In the genomic region with DNA sequence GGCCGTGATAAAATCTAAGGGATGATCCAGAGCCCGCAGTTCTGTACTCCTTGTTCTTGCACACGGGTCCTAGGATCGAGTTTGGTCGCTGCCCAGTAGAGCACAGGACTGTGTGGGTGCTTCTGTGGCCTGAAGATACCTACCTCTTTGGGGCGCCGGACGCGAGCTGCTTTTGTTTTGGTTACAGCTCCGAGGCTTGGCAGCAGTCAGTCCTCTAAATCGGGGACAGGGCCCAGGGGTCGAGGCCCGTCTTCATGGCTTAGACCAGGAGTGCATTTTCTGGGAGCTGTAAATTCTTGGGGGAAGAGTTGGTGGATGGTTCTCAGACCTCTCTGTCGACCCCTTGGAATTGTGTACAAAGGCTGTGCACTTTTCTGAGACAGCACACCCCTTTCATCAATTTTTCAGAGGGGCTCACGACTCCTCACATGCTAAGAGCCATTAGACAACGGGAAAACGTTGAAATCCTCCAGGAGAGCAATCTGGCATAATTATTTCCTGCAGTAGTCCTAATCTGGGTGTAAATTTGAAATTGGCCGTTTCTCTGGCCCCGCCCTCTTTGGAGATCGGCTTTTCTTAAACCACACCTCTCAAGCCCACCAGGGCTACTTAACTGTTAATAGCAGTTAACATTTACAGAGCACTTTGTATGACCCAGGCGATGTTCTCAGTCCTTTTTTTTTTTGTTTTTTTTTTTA, we compare ENCODE assay signal across 8 cellular contexts. TPM values are rescaled to one million over a fixed set of nuclear protein-coding genes. Genes with fewer than 3 reads are reported as not detected.
DNase-seq lines count a peak whose midpoint lies in the region; ATAC-seq lines count a peak whose summit lies in the region.

No MANE protein-coding gene starts in this region.

- H3K4me3 Mint-ChIP-seq in activated T-cell treated with anti-CD3 and anti-CD28 coated beads, Interleukin-2, amount 50 U/mL, for 72 hours = peak overlapping the region; percentile 88 to 98
- H3K4me3 Mint-ChIP-seq in natural killer cell treated with Interleukin-12 subunit alpha and Interleukin-12 subunit beta and Interleukin-15 and Interleukin-18, amount 100 ng/mL, for 72 hours = peak overlapping the region; percentile 99

- H3K27ac Mint-ChIP-seq in activated T-cell treated with anti-CD3 and anti-CD28 coated beads, Interleukin-2, amount 50 U/mL, for 72 hours = peak overlapping the region; percentile 83
- peak overlapping the region; percentile 90 to 94 for H3K27ac Mint-ChIP-seq in natural killer cell treated with Interleukin-12 subunit alpha and Interleukin-12 subunit beta and Interleukin-15 and Interleukin-18, amount 100 ng/mL, for 72 hours

- H3K4me1 Mint-ChIP-seq in activated T-cell treated with anti-CD3 and anti-CD28 coated beads, Interleukin-2, amount 50 U/mL, for 72 hours (ENCODE audit: low read depth) = peaks cover 49% of the 10 kb centered on the region
- H3K4me1 Mint-ChIP-seq in natural killer cell treated with Interleukin-12 subunit alpha and Interleukin-12 subunit beta and Interleukin-15 and Interleukin-18, amount 100 ng/mL, for 72 hours (ENCODE audit: low read depth in 2 of 2) = peaks cover 15 to 35% of the 10 kb centered on the region in 2 donors

- ATAC-seq in activated CD4-positive, CD25-positive, alpha-beta regulatory T cell treated with anti-CD3 and anti-CD28 coated beads, Interleukin-2, amount 50 U/mL, for 24 hours = peak; percentile 3 to 5
- ATAC-seq in HG02981 (IDR thresholded peaks at IDR 0.05; ENCODE audit: unreplicated experiment) = peak; percentile 10
- ATAC-seq in activated T-cell treated with anti-CD3 and anti-CD28 coated beads, Interleukin-2, amount 50 U/mL, for 72 hours (replicated peaks in 1 of 2) = peak; percentile 18 to 27
- ATAC-seq in natural killer cell treated with Interleukin-12 subunit alpha and Interleukin-12 subunit beta and Interleukin-15 and Interleukin-18, amount 100 ng/mL, for 72 hours = peak in 1 of 2 donors; percentile 39

- H3K36me3 Mint-ChIP-seq in activated T-cell treated with anti-CD3 and anti-CD28 coated beads, Interleukin-2, amount 50 U/mL, for 72 hours (ENCODE audit: insufficient read depth in 2 of 2) = peaks cover 2 to 15% of the 10 kb centered on the region in 2 donors
- H3K36me3 Mint-ChIP-seq in natural killer cell treated with Interleukin-12 subunit alpha and Interleukin-12 subunit beta and Interleukin-15 and Interleukin-18, amount 100 ng/mL, for 72 hours = no peaks in the 10 kb centered on the region

- H3K27me3 Mint-ChIP-seq in activated T-cell treated with anti-CD3 and anti-CD28 coated beads, Interleukin-2, amount 50 U/mL, for 72 hours (ENCODE audit: low read depth) = no peaks in the 10 kb centered on the region
- H3K27me3 Mint-ChIP-seq in natural killer cell treated with Interleukin-12 subunit alpha and Interleukin-12 subunit beta and Interleukin-15 and Interleukin-18, amount 100 ng/mL, for 72 hours = no peaks in the 10 kb centered on the region

- DNase-seq in activated CD4-positive, CD25-positive, alpha-beta regulatory T cell (lab: John Stamatoyannopoulos, UW) = no peak
- DNase-seq in NCI-H748 treated with DMSO at 0.1 percent for 48 hours (lab: John Stamatoyannopoulos, UW) (peak; percentile 25), fibroblast of peridontal ligament (ENCODE audit: extremely low read depth) (peak; percentile 10), GOT3 (lab: John Stamatoyannopoulos, UW) (no peak)
- peak; percentile 42 to 44 for DNase-seq in activated T-cell treated with anti-CD3 and anti-CD28 coated beads, Interleukin-2, amount 50 U/mL, for 72 hours
- no peak for DNase-seq in natural killer cell treated with Interleukin-12 subunit alpha and Interleukin-12 subunit beta and Interleukin-15 and Interleukin-18, amount 100 ng/mL, for 72 hours (ENCODE audit: low spot score)

- no peaks in the 10 kb centered on the region for H3K9me3 Mint-ChIP-seq in activated T-cell treated with anti-CD3 and anti-CD28 coated beads, Interleukin-2, amount 50 U/mL, for 72 hours
- no peaks in the 10 kb centered on the region for H3K9me3 Mint-ChIP-seq in natural killer cell treated with Interleukin-12 subunit alpha and Interleukin-12 subunit beta and Interleukin-15 and Interleukin-18, amount 100 ng/mL, for 72 hours

RNA-seq across cellular contexts. Expression of gene CEP97, which starts 0.9 kb away (rescaled TPM):
- 10 to 100 TPM; 19.2 to 23.5 TPM for total RNA-seq in activated T-cell treated with anti-CD3 and anti-CD28 coated beads, Interleukin-2, amount 50 U/mL, for 72 hours
- 10 to 100 TPM; 16.4 to 25.6 TPM for total RNA-seq in natural killer cell treated with Interleukin-12 subunit alpha and Interleukin-12 subunit beta and Interleukin-15 and Interleukin-18, amount 100 ng/mL, for 72 hours

RNA-seq across cellular contexts. Expression of gene RPL24, which starts 38.8 kb away (rescaled TPM):
- 1,000 to 10,000 TPM; 1,492 to 1,529 TPM for total RNA-seq in activated T-cell treated with anti-CD3 and anti-CD28 coated beads, Interleukin-2, amount 50 U/mL, for 72 hours
- 100 to 1,000 TPM; 677 to 822 TPM for total RNA-seq in natural killer cell treated with Interleukin-12 subunit alpha and Interleukin-12 subunit beta and Interleukin-15 and Interleukin-18, amount 100 ng/mL, for 72 hours

RNA-seq across cellular contexts. Expression of gene ZBTB11, which starts 48.4 kb away (rescaled TPM):
- total RNA-seq in activated T-cell treated with anti-CD3 and anti-CD28 coated beads, Interleukin-2, amount 50 U/mL, for 72 hours = 10 to 100 TPM; 26.8 to 31.9 TPM
- total RNA-seq in natural killer cell treated with Interleukin-12 subunit alpha and Interleukin-12 subunit beta and Interleukin-15 and Interleukin-18, amount 100 ng/mL, for 72 hours = 10 to 100 TPM; 27.7 to 35.8 TPM

RNA-seq across cellular contexts. Expression of gene NXPE3, which starts 53.7 kb away (rescaled TPM):
- 10 to 100 TPM; 22.7 to 25.0 TPM for total RNA-seq in activated T-cell treated with anti-CD3 and anti-CD28 coated beads, Interleukin-2, amount 50 U/mL, for 72 hours
- total RNA-seq in natural killer cell treated with Interleukin-12 subunit alpha and Interleukin-12 subunit beta and Interleukin-15 and Interleukin-18, amount 100 ng/mL, for 72 hours = 10 to 100 TPM; 14.9 to 20.6 TPM

Comparison
In these comparisons a context has a peak if more than half of its experiments do, and no peak if none do; other contexts are left out.
1. DNase-seq: peak in NCI-H748 treated with DMSO at 0.1 percent for 48 hours (single experiment), activated T-cell treated with anti-CD3 and anti-CD28 coated beads, Interleukin-2, amount 50 U/mL, for 72 hours (2 of 2) and fibroblast of peridontal ligament (single experiment); none in activated CD4-positive, CD25-positive, alpha-beta regulatory T cell (0 of 4), natural killer cell treated with Interleukin-12 subunit alpha and Interleukin-12 subunit beta and Interleukin-15 and Interleukin-18, amount 100 ng/mL, for 72 hours (single experiment) and GOT3 (single experiment).